In the genomic region with DNA sequence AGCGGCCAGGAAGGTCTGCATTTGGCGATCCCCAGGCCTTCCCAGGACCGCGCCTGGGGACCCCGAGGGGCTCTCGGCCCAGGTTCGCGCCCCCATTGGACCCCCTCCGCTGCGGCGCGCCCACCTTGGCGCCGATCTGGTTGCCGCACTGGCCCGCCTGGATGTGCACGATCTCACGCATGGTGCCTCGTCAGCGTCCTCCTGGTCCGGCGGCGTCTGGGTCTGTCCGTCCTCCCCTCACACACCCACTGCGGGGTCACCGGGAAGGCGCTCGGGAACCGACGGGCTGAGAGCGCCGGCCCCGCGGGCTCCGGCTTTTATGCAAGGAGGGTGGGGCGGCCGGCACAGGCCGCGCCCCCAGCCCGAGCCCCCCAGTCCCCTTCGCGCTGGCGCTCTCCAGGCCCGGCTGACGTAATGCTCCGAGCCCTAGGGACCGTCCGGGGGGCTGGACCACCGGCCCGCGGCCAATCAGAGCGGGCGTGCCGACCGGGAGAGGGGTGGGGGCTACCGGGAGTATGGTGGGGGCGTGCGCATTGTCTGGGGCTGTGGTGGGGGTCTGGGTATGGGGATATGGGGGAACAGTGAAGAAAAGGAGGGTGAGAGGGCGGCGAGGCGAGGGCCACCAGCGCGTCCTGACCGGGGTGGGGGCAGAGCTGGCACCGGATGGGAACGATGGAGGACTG, we compare ENCODE assay signal across 8 cellular contexts. TPM values are rescaled to one million over a fixed set of nuclear protein-coding genes. Genes with fewer than 3 reads are reported as not detected.
DNase-seq lines count a peak whose midpoint lies in the region; ATAC-seq and TF ChIP-seq lines count a peak whose summit lies in the region.
"Had no signal": no experiment of that assay in that cellular context is flagged by ENCODE, and none has a peak within 500 bp of the region (broad histone marks: within the 10 kb centered on the region; RNA-seq: fewer than 3 reads in every experiment).

A gene (minus strand): TSS at position 291 of the 683 bp plus-strand sequence. CDS start 110 bp downstream, at position 181.

- H3K27me3 Mint-ChIP-seq in activated CD4-positive, alpha-beta memory T cell treated with anti-CD3 and anti-CD28 coated beads, Interleukin-2, amount 10 ng/mL, durations not matched to agents 7 days and 5 days: peaks cover 76% of the 10 kb centered on the region

- H3K9me3 ChIP-seq in heart right ventricle: no peaks in the 10 kb centered on the region

- peaks cover 21 to 58% (median 47%) of the 10 kb centered on the region in 9 donors for H3K4me1 ChIP-seq in heart right ventricle

- H3K36me3 ChIP-seq in heart right ventricle: no peaks in the 10 kb centered on the region

- ATAC-seq in heart right ventricle (peak; percentile 30 to 70 (median 56)), HG02623 (IDR thresholded peaks at IDR 0.05; ENCODE audit: unreplicated experiment) (no peak)

- H3K4me3 ChIP-seq in GM12865 (ENCODE audit: low read depth, low read length) (peak within 1 kb of the TSS; percentile 48), heart right ventricle (peak within 1 kb of the TSS; percentile 20 to 59 (median 43))

- CTCF ChIA-PET in activated CD4-positive, alpha-beta memory T cell treated with anti-CD3 and anti-CD28 coated beads, Interleukin-2, amount 10 ng/mL, durations not matched to agents 7 days and 5 days (lab: Charles Lee): interaction anchor here (1.2 to 1.8 kb wide), 2 partner anchors 24 to 70 kb away, joined by 5 to 7 read pairs; a partner anchor contains a TSS

- TF ChIP-seq CTCF in GM12865 (IDR thresholded peaks at IDR 0.05; ENCODE audit: insufficient read depth, low read depth, low read length, missing control alignments): no peak
- TF ChIP-seq CTCF in heart right ventricle (IDR thresholded peaks at IDR 0.05): no peak

- H3K27ac Mint-ChIP-seq in activated CD4-positive, alpha-beta memory T cell treated with anti-CD3 and anti-CD28 coated beads, Interleukin-2, amount 10 ng/mL, durations not matched to agents 7 days and 5 days: no peak within 1 kb of the TSS
- H3K27ac Mint-ChIP-seq: activated naive CD4-positive, alpha-beta T cell treated with anti-CD3 and anti-CD28 coated beads, Interleukin-2, amount 50 U/mL, for 72 hours had no signal

- POLR2A ChIA-PET in activated CD4-positive, alpha-beta memory T cell treated with anti-CD3 and anti-CD28 coated beads, Interleukin-2, amount 10 ng/mL, durations not matched to agents 7 days and 5 days (lab: Charles Lee): no interaction called here

- WGBS in heart right ventricle, 2 donors: 1% methylated on average over 65 to 66 of the region's 66 CpGs

- peak within 1 kb of the TSS; percentile 50 for H3K4me3 Mint-ChIP-seq in activated CD4-positive, alpha-beta memory T cell treated with anti-CD3 and anti-CD28 coated beads, Interleukin-2, amount 10 ng/mL, durations not matched to agents 7 days and 5 days

- H3K27ac ChIP-seq in heart right ventricle: peak within 1 kb of the TSS in 1 of 10 donors; percentile 4

- no peaks in the 10 kb centered on the region for H3K9me3 Mint-ChIP-seq in activated CD4-positive, alpha-beta memory T cell treated with anti-CD3 and anti-CD28 coated beads, Interleukin-2, amount 10 ng/mL, durations not matched to agents 7 days and 5 days
- H3K9me3 Mint-ChIP-seq: activated naive CD4-positive, alpha-beta T cell treated with anti-CD3 and anti-CD28 coated beads, Interleukin-2, amount 50 U/mL, for 72 hours had no signal

- H3K36me3 Mint-ChIP-seq in activated CD4-positive, alpha-beta memory T cell treated with anti-CD3 and anti-CD28 coated beads, Interleukin-2, amount 10 ng/mL, durations not matched to agents 7 days and 5 days (ENCODE audit: low read depth): no peaks in the 10 kb centered on the region

- H3K4me1 Mint-ChIP-seq in activated CD4-positive, alpha-beta memory T cell treated with anti-CD3 and anti-CD28 coated beads, Interleukin-2, amount 10 ng/mL, durations not matched to agents 7 days and 5 days: peaks cover 45% of the 10 kb centered on the region

- intact Hi-C loops in heart right ventricle (cut with DNase I) (no loop called here), posterior vena cava (cut with DNase I) (no loop called here)

- peak; percentile 39 for DNase-seq in GM12865 (ENCODE audit: low read depth)
- peak; percentile 90 for DNase-seq in NCI-H146 treated with DMSO at 0.1 percent for 48 hours (lab: John Stamatoyannopoulos, UW; ENCODE audit: unreplicated experiment)
- no peak for DNase-seq in activated CD4-positive, alpha-beta memory T cell treated with anti-CD3 and anti-CD28 coated beads, Interleukin-2, amount 10 ng/mL, durations not matched to agents 7 days and 5 days
- peak in 1 of 2 donors; percentile 37 for DNase-seq in heart right ventricle
- peak; percentile 86 for DNase-seq in posterior vena cava (ENCODE audit: low spot score)
- DNase-seq in activated CD4-positive, CD25-positive, alpha-beta regulatory T cell (lab: John Stamatoyannopoulos, UW): no peak

- peaks cover 0 to 84% (median 55%) of the 10 kb centered on the region in 7 donors for H3K27me3 ChIP-seq in heart right ventricle

RNA-seq across cellular contexts. Expression of the gene that starts here (rescaled TPM):
- total RNA-seq in activated CD4-positive, alpha-beta memory T cell treated with anti-CD3 and anti-CD28 coated beads, Interleukin-2, amount 10 ng/mL, durations not matched to agents 7 days and 5 days: not detected
- 1 to 10 TPM in 5 of 10 donors, under 1 TPM in 5; 0.28 to 3.6 (median 0.94) TPM for total RNA-seq in heart right ventricle
- 1 to 10 TPM in 1 of 2 donors, under 1 TPM in 1; 0.59 to 3.4 TPM for polyA plus RNA-seq in heart right ventricle
- total RNA-seq in posterior vena cava: 1 to 10 TPM; 3.0 to 5.7 TPM

Comparison
In these comparisons a context has a peak if more than half of its experiments do, and no peak if none do; other contexts are left out.
1. DNase-seq: peak in GM12865 (single experiment), NCI-H146 treated with DMSO at 0.1 percent for 48 hours (single experiment) and posterior vena cava (single experiment); none in activated CD4-positive, alpha-beta memory T cell treated with anti-CD3 and anti-CD28 coated beads, Interleukin-2, amount 10 ng/mL, durations not matched to agents 7 days and 5 days (single experiment) and activated CD4-positive, CD25-positive, alpha-beta regulatory T cell (0 of 4).